10 cellular contexts compared by ENCODE assay signal in the genomic region with DNA sequence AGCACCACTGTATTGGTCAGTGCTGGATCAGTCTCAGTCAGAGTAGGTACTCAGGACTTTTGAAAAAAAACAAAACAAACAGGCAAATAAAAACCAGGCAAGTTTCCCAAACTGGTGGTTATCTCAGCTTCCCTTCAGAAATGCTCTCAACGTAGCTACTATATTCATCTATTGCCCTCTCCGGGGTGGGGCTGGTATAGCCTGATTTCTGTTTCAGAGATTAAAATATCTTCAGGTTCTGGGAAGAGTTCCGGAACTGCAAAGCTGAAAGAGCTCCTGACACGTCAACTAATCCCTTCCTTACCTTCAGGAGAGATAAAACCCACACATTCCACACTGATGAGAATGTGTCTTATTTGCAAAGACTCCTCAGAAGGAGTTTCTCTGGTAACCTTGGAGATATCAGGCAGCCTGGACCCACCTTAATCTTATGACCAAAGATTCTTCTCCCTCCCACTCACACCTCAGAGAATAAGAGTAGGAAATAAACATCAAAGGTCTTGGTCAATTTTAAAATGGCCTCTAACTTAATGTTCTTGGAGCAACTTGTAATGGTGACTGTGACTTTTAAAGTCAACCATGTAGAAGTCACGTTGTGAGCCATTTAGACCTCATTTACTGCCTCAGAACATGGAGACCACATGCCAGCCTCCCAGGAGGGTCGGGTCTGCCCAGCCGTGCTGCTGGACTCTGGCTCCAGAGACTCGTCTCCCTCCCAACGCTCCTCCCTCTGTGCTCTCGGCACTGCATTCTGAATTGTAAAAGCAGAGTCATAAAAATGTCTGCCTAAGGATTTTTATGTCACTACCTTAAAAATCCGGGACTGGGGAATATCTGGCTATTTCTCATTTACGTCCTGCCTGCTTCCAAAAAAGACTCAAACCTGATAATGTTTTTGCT. TPM values are rescaled to one million over a fixed set of nuclear protein-coding genes. Genes with fewer than 3 reads are reported as not detected.
DNase-seq lines count a peak whose midpoint lies in the region; ATAC-seq and TF ChIP-seq lines count a peak whose summit lies in the region.
"Had no signal": no experiment of that assay in that cellular context is flagged by ENCODE, and none has a peak within 500 bp of the region (broad histone marks: within the 10 kb centered on the region; RNA-seq: fewer than 3 reads in every experiment).

No MANE protein-coding gene starts in this region.

- peak; percentile 10 for TF ChIP-seq CTCF in AG09309 (IDR thresholded peaks at IDR 0.05; ENCODE audit: control insufficient read depth, insufficient read depth, low read depth, low read length, missing control alignments)
- no peak for TF ChIP-seq CTCF in endodermal cell (conservative IDR thresholded peaks at IDR 0.05)

- H3K27ac ChIP-seq in endodermal cell (ENCODE audit: low read depth, low read length), result no peak overlapping the region

- POLR2A ChIA-PET in T-cell (lab: Charles Lee), result interaction anchor here in 1 of 2 donors (0.6 kb wide), 2 partner anchors 49 to 56 kb away, joined by 4 read pairs; no protein-coding TSS in a partner anchor

- H3K4me1 ChIP-seq in endodermal cell (ENCODE audit: control insufficient read depth, insufficient read depth, low read length), result peaks cover 16% of the 10 kb centered on the region

- H3K36me3 Mint-ChIP-seq in endodermal cell (ENCODE audit: low read depth) (peaks cover 26% of the 10 kb centered on the region), T-cell (no peaks in the 10 kb centered on the region)
- H3K36me3 Mint-ChIP-seq: memory B cell had no signal

- H3K27me3 ChIP-seq in endodermal cell (ENCODE audit: control insufficient read depth, insufficient read depth, low read length, poor library complexity, severe bottlenecking), result no peaks in the 10 kb centered on the region

- H3K27me3 Mint-ChIP-seq in endodermal cell (ENCODE audit: insufficient read depth), result no peaks in the 10 kb centered on the region
- H3K27me3 Mint-ChIP-seq in T-cell, result peaks cover 9 to 30% of the 10 kb centered on the region in 2 donors

- H3K27ac Mint-ChIP-seq in endodermal cell, result peak overlapping the region; percentile 91
- H3K27ac Mint-ChIP-seq in T-cell, result no peak overlapping the region
- H3K27ac Mint-ChIP-seq: memory B cell had no signal

- H3K4me3 Mint-ChIP-seq in endodermal cell (no peak overlapping the region), T-cell (no peak overlapping the region)
- H3K4me3 Mint-ChIP-seq: memory B cell had no signal

- H3K9me3 ChIP-seq in endodermal cell (ENCODE audit: control insufficient read depth, low read length), result peaks cover 7% of the 10 kb centered on the region

- no peak for DNase-seq in AG09309 (ENCODE audit: low read depth)
- peak; percentile 89 for DNase-seq in LHCN-M2 (ENCODE audit: low read depth)
- peak; percentile 47 for DNase-seq in endodermal cell
- DNase-seq in myocyte (ENCODE audit: low read depth), result peak; percentile 42
- no peak for DNase-seq in HUDEP-2 (lab: John Stamatoyannopoulos, UW; ENCODE audit: unreplicated experiment in 76 of 76)
- DNase-seq in T-cell, result no peak
- DNase-seq in Right ventricle myocardium superior, result no peak
- DNase-seq: stimulated activated CD4-positive, alpha-beta T cell treated with anti-CD3 and anti-CD28 coated beads, Interleukin-4, amount 100 ng/mL, for 4 hours had no signal

- H3K4me1 Mint-ChIP-seq in endodermal cell (peaks cover 22% of the 10 kb centered on the region), T-cell (peaks cover 6% of the 10 kb centered on the region in 3 donors)
- H3K4me1 Mint-ChIP-seq: memory B cell had no signal

- ATAC-seq in T-cell (replicated peaks in 1 of 4) (no peak), Right ventricle myocardium superior (ENCODE audit: poor library complexity) (no peak), HG03521 (IDR thresholded peaks at IDR 0.05; ENCODE audit: unreplicated experiment) (no peak)

- no peaks in the 10 kb centered on the region for H3K36me3 ChIP-seq in endodermal cell (ENCODE audit: control insufficient read depth, insufficient read depth, low read length)

- H3K4me3 ChIP-seq in AG09309 (ENCODE audit: control insufficient read depth, low read depth, low read length) (no peak overlapping the region), endodermal cell (ENCODE audit: low read length) (no peak overlapping the region)

- H3K9ac ChIP-seq in endodermal cell (ENCODE audit: extremely low read depth, low read length, poor library complexity, severe bottlenecking), result peak overlapping the region; percentile 39

- H3K9me3 Mint-ChIP-seq in endodermal cell (no peaks in the 10 kb centered on the region), T-cell (no peaks in the 10 kb centered on the region)

- CTCF ChIA-PET in T-cell (lab: Charles Lee), result no interaction called here

- intact Hi-C loops in Right ventricle myocardium superior (cut with DNase I), result no loop called here

- 73 to 84% methylated on average over 11 to 12 of the region's 12 CpGs for WGBS in endodermal cell (ENCODE audit: insufficient coverage in 1 of 2, insufficient read length in 1 of 2), 2 experiments

RNA-seq across cellular contexts. Expression of gene CDCP1, which starts 53.8 kb away (rescaled TPM):
- 19.6 and 23.0 TPM in 2 replicates for total RNA-seq in LHCN-M2 (2014; rRNA removed)
- polyA plus RNA-seq in LHCN-M2 (2012), result 1.4 TPM
- total RNA-seq in endodermal cell, result 10 to 100 TPM in 1 of 2 donors, 1 to 10 TPM in 1; 8.9 to 13.1 TPM
- 0.68 TPM for polyA plus RNA-seq in endodermal cell (2013, experiment 1 of 2)
- polyA plus RNA-seq in endodermal cell (2013, experiment 2 of 2), result 0.37 TPM
- total RNA-seq in myocyte, result 2.5 and 2.7 TPM in 2 replicates
- 0.34 TPM for polyA plus RNA-seq in myocyte (2012)
- 1 to 10 TPM in 1 of 5 donors, under 1 TPM in 4; 0.36 to 1.7 (median 0.55) TPM for total RNA-seq in T-cell
- 0.38 TPM for total RNA-seq in Right ventricle myocardium superior

Comparison
In these comparisons a context has a peak if more than half of its experiments do, and no peak if none do; other contexts are left out.
1. DNase-seq: peak in LHCN-M2 (single experiment), endodermal cell (single experiment) and myocyte (single experiment); none in AG09309 (single experiment), HUDEP-2 (0 of 76), T-cell (0 of 34) and Right ventricle myocardium superior (single experiment).